In the genomic region with DNA sequence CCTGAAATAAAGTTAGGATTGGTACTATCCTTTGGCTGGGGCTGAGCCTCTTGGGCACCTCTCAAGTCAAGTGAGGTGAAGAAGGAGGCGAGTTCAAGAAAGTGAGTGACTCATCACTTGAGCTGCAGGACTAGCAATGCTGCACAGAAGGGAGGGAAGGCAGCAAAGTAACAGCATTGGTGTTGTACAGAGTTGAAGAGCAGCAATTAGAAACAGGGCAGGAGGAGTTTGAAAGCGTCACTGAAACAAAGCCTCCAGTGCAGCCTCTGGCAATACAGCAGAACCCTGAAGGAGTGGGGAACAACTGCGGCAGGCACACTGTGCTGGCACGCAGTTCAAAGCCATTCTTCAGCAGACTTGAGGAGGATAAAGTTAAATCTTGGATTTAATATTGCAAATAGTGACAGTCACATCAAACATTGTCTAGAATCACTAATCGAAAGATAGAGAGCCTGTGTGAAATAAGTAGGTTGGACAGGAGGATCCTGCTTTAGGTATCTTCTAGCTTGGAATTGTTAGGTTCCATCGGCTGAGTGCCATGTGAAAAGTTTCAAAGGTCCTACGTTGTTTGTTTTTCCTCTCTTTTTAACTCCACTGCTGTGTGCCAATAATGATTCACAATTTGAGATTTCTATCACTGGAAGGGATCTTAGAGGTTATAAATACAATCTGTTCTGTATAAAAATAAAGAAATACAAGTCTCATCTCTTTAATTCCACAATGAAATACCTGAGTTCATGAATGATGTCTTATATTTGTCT, we compare ENCODE assay signal across 11 cellular contexts.
DNase-seq lines count a peak whose midpoint lies in the region; TF ChIP-seq lines count a peak whose summit lies in the region.
"Had no signal": no experiment of that assay in that cellular context is flagged by ENCODE, and none has a peak within 500 bp of the region (broad histone marks: within the 10 kb centered on the region; RNA-seq: fewer than 3 reads in every experiment).

No MANE protein-coding gene starts in this region.

- H2AFZ ChIP-seq in neuron (ENCODE audit: low read depth, low read length) = peak overlapping the region; percentile 26

- intact Hi-C loops in adrenal gland (cut with DNase I) = no loop called here

- TF ChIP-seq POLR2A in adrenal gland (IDR thresholded peaks at IDR 0.05) = no peak

- H3K4me1 ChIP-seq in neuron (ENCODE audit: insufficient read depth, low read length) (no peaks in the 10 kb centered on the region), adrenal gland (replicated peaks in 1 of 2) (no peaks in the 10 kb centered on the region)

- H3K36me3 ChIP-seq in MG63 (no peaks in the 10 kb centered on the region), neuron (ENCODE audit: insufficient read depth, low read length) (no peaks in the 10 kb centered on the region), adrenal gland (replicated peaks in 1 of 2) (no peaks in the 10 kb centered on the region)

- DNase-seq in MG63 (peak; percentile 85), dedifferentiated amniotic fluid mesenchymal stem cell (ENCODE audit: extremely low spot score) (peak; percentile 71), globus pallidus (ENCODE audit: low spot score) (no peak), cerebellum (ENCODE audit: low spot score) (no peak), adrenal gland (no peak), NCI-H1105 (lab: John Stamatoyannopoulos, UW) (no peak)
- DNase-seq: activated naive CD8-positive, alpha-beta T cell treated with anti-CD3 and anti-CD28 coated beads, Interleukin-2, amount 10 ng/mL, durations not matched to agents 7 days and 5 days; GF-D8; Karpas-422 had no signal

- H3K9me3 ChIP-seq in MG63 (no peaks in the 10 kb centered on the region), neuron (ENCODE audit: low read length) (no peaks in the 10 kb centered on the region), adrenal gland (replicated peaks in 1 of 3) (no peaks in the 10 kb centered on the region)

- TF ChIP-seq CTCF in C4-2B (conservative IDR thresholded peaks at IDR 0.05) (no peak), adrenal gland (IDR thresholded peaks at IDR 0.05) (no peak)

- peak overlapping the region; percentile 100 for H3K27ac ChIP-seq in C4-2B
- no peak overlapping the region for H3K27ac ChIP-seq in adrenal gland

- no peak overlapping the region for H3K4me3 ChIP-seq in MG63
- no peak overlapping the region for H3K4me3 ChIP-seq in neuron (ENCODE audit: low read length)
- no peak overlapping the region for H3K4me3 ChIP-seq in adrenal gland

- 66 to 74% (median 71%) methylated on average over 7 of the region's 7 CpGs for WGBS in adrenal gland, 4 donors

- no peaks in the 10 kb centered on the region for H3K27me3 ChIP-seq in MG63
- no peaks in the 10 kb centered on the region for H3K27me3 ChIP-seq in neuron (ENCODE audit: insufficient read depth, low read length)
- no peaks in the 10 kb centered on the region for H3K27me3 ChIP-seq in adrenal gland

Comparison
In these comparisons a context has a peak if more than half of its experiments do, and no peak if none do; other contexts are left out.
1. DNase-seq: peak in MG63 (single experiment) and dedifferentiated amniotic fluid mesenchymal stem cell (single experiment); none in globus pallidus (single experiment), cerebellum (single experiment), adrenal gland (0 of 7) and NCI-H1105 (single experiment).